1 cellular context compared by ENCODE assay signal in genomic region chr1:48442864-48443619, GRCh38.
TF ChIP-seq lines count a peak whose summit lies in the region.

No MANE protein-coding gene starts in this region.

TF ChIP-seq in K562, 482 proteins besides CTCF, POLR2A, EP300 and RAD21 (continued from another document):
- TF ChIP-seq, protein P1, sequence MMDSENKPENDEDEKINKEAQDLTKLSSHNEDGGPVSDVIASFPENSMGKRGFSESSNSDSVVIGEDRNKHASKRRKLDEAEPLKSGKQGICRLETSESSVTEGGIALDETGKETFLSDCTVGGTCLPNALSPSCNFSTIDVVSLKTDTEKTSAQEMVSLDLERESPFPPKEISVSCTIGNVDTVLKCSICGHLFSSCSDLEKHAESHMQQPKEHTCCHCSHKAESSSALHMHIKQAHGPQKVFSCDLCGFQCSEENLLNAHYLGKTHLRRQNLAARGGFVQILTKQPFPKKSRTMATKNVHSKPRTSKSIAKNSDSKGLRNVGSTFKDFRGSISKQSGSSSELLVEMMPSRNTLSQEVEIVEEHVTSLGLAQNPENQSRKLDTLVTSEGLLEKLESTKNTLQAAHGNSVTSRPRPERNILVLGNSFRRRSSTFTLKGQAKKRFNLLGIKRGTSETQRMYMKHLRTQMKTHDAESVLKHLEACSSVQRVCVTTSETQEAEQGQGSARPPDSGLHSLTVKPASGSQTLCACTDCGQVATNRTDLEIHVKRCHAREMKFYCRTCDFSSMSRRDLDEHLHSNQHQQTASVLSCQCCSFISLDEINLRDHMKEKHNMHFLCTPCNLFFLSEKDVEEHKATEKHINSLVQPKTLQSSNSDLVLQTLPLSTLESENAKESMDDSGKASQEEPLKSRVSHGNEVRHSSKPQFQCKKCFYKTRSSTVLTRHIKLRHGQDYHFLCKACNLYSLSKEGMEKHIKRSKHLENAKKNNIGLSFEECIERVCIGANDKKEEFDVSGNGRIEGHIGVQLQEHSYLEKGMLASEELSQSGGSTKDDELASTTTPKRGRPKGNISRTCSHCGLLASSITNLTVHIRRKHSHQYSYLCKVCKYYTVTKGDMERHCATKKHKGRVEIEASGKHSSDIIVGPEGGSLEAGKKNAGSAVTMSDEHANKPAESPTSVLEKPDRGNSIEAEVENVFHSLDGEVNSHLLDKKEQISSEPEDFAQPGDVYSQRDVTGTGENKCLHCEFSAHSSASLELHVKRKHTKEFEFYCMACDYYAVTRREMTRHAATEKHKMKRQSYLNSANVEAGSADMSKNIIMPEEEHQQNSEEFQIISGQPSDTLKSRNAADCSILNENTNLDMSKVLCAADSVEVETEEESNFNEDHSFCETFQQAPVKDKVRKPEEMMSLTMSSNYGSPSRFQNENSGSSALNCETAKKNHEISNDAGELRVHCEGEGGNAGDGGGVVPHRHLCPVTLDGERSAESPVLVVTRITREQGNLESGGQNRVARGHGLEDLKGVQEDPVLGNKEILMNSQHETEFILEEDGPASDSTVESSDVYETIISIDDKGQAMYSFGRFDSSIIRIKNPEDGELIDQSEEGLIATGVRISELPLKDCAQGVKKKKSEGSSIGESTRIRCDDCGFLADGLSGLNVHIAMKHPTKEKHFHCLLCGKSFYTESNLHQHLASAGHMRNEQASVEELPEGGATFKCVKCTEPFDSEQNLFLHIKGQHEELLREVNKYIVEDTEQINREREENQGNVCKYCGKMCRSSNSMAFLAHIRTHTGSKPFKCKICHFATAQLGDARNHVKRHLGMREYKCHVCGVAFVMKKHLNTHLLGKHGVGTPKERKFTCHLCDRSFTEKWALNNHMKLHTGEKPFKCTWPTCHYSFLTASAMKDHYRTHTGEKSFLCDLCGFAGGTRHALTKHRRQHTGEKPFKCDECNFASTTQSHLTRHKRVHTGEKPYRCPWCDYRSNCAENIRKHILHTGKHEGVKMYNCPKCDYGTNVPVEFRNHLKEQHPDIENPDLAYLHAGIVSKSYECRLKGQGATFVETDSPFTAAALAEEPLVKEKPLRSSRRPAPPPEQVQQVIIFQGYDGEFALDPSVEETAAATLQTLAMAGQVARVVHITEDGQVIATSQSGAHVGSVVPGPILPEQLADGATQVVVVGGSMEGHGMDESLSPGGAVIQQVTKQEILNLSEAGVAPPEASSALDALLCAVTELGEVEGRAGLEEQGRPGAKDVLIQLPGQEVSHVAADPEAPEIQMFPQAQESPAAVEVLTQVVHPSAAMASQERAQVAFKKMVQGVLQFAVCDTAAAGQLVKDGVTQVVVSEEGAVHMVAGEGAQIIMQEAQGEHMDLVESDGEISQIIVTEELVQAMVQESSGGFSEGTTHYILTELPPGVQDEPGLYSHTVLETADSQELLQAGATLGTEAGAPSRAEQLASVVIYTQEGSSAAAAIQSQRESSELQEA (IDR thresholded peaks at IDR 0.05; ENCODE audit: low read depth), result no peak
- TF ChIP-seq NFIC (IDR thresholded peaks at IDR 0.05), result peak; percentile 80
TF ChIP-seq in K562: peak in this region for 2.
